In genomic region chr16:29837833-29838232, GRCh38 we compare ENCODE assay signal across 16 cellular contexts. TPM values are rescaled to one million over a fixed set of nuclear protein-coding genes. Genes with fewer than 3 reads are reported as not detected.
DNase-seq lines count a peak whose midpoint lies in the region; ATAC-seq, FAIRE-seq and TF ChIP-seq lines count a peak whose summit lies in the region.
"Had no signal": no experiment of that assay in that cellular context is flagged by ENCODE, and none has a peak within 500 bp of the region (broad histone marks: within the 10 kb centered on the region; RNA-seq: fewer than 3 reads in every experiment).

No MANE protein-coding gene starts in this region.

- H2BK20ac ChIP-seq in IMR-90 (ENCODE audit: low read depth, low read length): no peak overlapping the region

- peak overlapping the region; percentile 16 for H2AK9ac ChIP-seq in IMR-90 (replicated peaks; ENCODE audit: low read depth, low read length, poor library complexity)

- H3K9ac ChIP-seq in IMR-90 (ENCODE audit: low read depth, low read length) (no peak overlapping the region), endothelial cell of umbilical vein (replicated peaks; ENCODE audit: extremely low read depth, insufficient read depth, low read length) (no peak overlapping the region)
- H3K9ac ChIP-seq: BLaER1 treated with 17β-estradiol and CSF1 and Interleukin-3, amounts not matched to agents 10 nM and 100 nM had no signal

- in situ Hi-C loops in IMR-90 (cut with MboI; ENCODE audit: low sequenced_read_pairs): no loop called here

- peak; percentile 71 for ATAC-seq in IMR-90 (ENCODE audit: low read depth)
- ATAC-seq in upper lobe of left lung (ENCODE audit: low FRiP score in 2 of 2): no peak
- ATAC-seq in HG03439 (IDR thresholded peaks at IDR 0.05; ENCODE audit: unreplicated experiment): no peak

- no peak overlapping the region for H3K4me2 ChIP-seq in IMR-90 (ENCODE audit: low read depth, low read length)
- H3K4me2 ChIP-seq in endothelial cell of umbilical vein (ENCODE audit: insufficient read depth, low read length): no peak overlapping the region
- H3K4me2 ChIP-seq: BLaER1 treated with 17β-estradiol and CSF1 and Interleukin-3, amounts not matched to agents 10 nM and 100 nM had no signal

- H4K20me1 ChIP-seq in IMR-90 (ENCODE audit: insufficient read depth, low read length) (no peaks in the 10 kb centered on the region; the same call in 1 of the 2 replicates), endothelial cell of umbilical vein (replicated peaks; ENCODE audit: control insufficient read depth, extremely low read depth, insufficient read depth, low read length) (no peaks in the 10 kb centered on the region)

- H3K36me3 ChIP-seq in IMR-90 (ENCODE audit: control insufficient read depth, insufficient read depth, low read length): peaks cover 80% of the 10 kb centered on the region
- H3K36me3 ChIP-seq in endothelial cell of umbilical vein (ENCODE audit: control insufficient read depth in 2 of 2, extremely low read depth in 1 of 2, insufficient read depth in 2 of 2, low read length in 2 of 2): peaks cover 0 to 21% of the 10 kb centered on the region in 2 experiments
- peaks cover 53 to 100% (median 93%) of the 10 kb centered on the region in 4 donors for H3K36me3 ChIP-seq in upper lobe of left lung
- H3K36me3 ChIP-seq: HAP-1 had no signal

- H4K8ac ChIP-seq in IMR-90 (ENCODE audit: low read depth in 2 of 2, low read length in 2 of 2): no peak overlapping the region

- H3K9me3 Mint-ChIP-seq in activated CD4-positive, alpha-beta memory T cell treated with anti-CD3 and anti-CD28 coated beads for 36 hours: no peaks in the 10 kb centered on the region
- H3K9me3 Mint-ChIP-seq in activated CD4-positive, alpha-beta memory T cell treated with anti-CD3 and anti-CD28 coated beads, Interleukin-2, amount 10 ng/mL, durations not matched to agents 7 days and 5 days: no peaks in the 10 kb centered on the region
- no peaks in the 10 kb centered on the region for H3K9me3 Mint-ChIP-seq in nephron progenitor cell
- H3K9me3 Mint-ChIP-seq: CD4-positive, CD25-positive, alpha-beta regulatory T cell had no signal

- peak overlapping the region; percentile 28 for H3K27ac Mint-ChIP-seq in activated CD4-positive, alpha-beta memory T cell treated with anti-CD3 and anti-CD28 coated beads for 36 hours
- no peak overlapping the region for H3K27ac Mint-ChIP-seq in activated CD4-positive, alpha-beta memory T cell treated with anti-CD3 and anti-CD28 coated beads, Interleukin-2, amount 10 ng/mL, durations not matched to agents 7 days and 5 days
- peak overlapping the region; percentile 22 for H3K27ac Mint-ChIP-seq in nephron progenitor cell
- H3K27ac Mint-ChIP-seq: CD4-positive, CD25-positive, alpha-beta regulatory T cell had no signal

- no peaks in the 10 kb centered on the region for H3K79me2 ChIP-seq in endothelial cell of umbilical vein (ENCODE audit: control insufficient read depth, insufficient read depth, low read length)

- H2BK15ac ChIP-seq in IMR-90 (ENCODE audit: low read depth, low read length): no peak overlapping the region

- H3K4me1 ChIP-seq in IMR-90 (ENCODE audit: control insufficient read depth, insufficient read depth, low read length): no peaks in the 10 kb centered on the region; the same call in none of the 2 replicates
- H3K4me1 ChIP-seq in endothelial cell of umbilical vein (ENCODE audit: control insufficient read depth, extremely low read depth, insufficient read depth, low read length): no peaks in the 10 kb centered on the region
- H3K4me1 ChIP-seq in upper lobe of left lung: no peaks in the 10 kb centered on the region
- H3K4me1 ChIP-seq: BLaER1 treated with 17β-estradiol and CSF1 and Interleukin-3, amounts not matched to agents 10 nM and 100 nM; HAP-1 had no signal

- no peak overlapping the region for H4K91ac ChIP-seq in IMR-90 (ENCODE audit: insufficient read depth, low read depth, low read length)

- H3K4ac ChIP-seq in IMR-90 (ENCODE audit: low read depth, low read length): no peak overlapping the region

- dilution Hi-C loops in IMR-90 (cut with HindIII; ENCODE audit: low sequenced_read_pairs, unreplicated experiment): no loop called here
- dilution Hi-C loops in endothelial cell of umbilical vein (cut with MboI; ENCODE audit: extremely low pct_ligation_motif_present, low sequenced_read_pairs): no loop called here

- TF ChIP-seq POLR2A in IMR-90 (IDR thresholded peaks at IDR 0.05; ENCODE audit: low read depth, low read length) (no peak), endothelial cell of umbilical vein (IDR thresholded peaks at IDR 0.05; ENCODE audit: low read depth, low read length) (no peak), upper lobe of left lung (IDR thresholded peaks at IDR 0.05) (no peak)

- H3K4me3 Mint-ChIP-seq in activated CD4-positive, alpha-beta memory T cell treated with anti-CD3 and anti-CD28 coated beads for 36 hours: no peak overlapping the region
- H3K4me3 Mint-ChIP-seq in activated CD4-positive, alpha-beta memory T cell treated with anti-CD3 and anti-CD28 coated beads, Interleukin-2, amount 10 ng/mL, durations not matched to agents 7 days and 5 days: no peak overlapping the region
- no peak overlapping the region for H3K4me3 Mint-ChIP-seq in nephron progenitor cell
- H3K4me3 Mint-ChIP-seq: CD4-positive, CD25-positive, alpha-beta regulatory T cell had no signal

- POLR2A ChIA-PET in activated CD4-positive, alpha-beta memory T cell treated with anti-CD3 and anti-CD28 coated beads for 36 hours (lab: Charles Lee): no interaction called here
- POLR2A ChIA-PET in activated CD4-positive, alpha-beta memory T cell treated with anti-CD3 and anti-CD28 coated beads, Interleukin-2, amount 10 ng/mL, durations not matched to agents 7 days and 5 days (lab: Charles Lee): no interaction called here
- POLR2A ChIA-PET in IMR-90 (lab: Charles Lee; ENCODE audit: unreplicated experiment): no interaction called here
- POLR2A ChIA-PET in endothelial cell of umbilical vein (lab: Charles Lee): no interaction called here

- peak; percentile 42 for FAIRE-seq in endothelial cell of umbilical vein (lab: Jason Lieb, UNC)
- FAIRE-seq: H1 had no signal

- 63% methylated on average over 1 of the region's 5 CpGs; no CpG with 5 or more reads in 1 of the 2 experiments for WGBS in IMR-90 (ENCODE audit: extremely low coverage in 2 of 2, insufficient read length in 1 of 2), 2 experiments
- 92% methylated on average over 5 of the region's 5 CpGs for WGBS in upper lobe of left lung, 2 donors

- no peak overlapping the region for H3K56ac ChIP-seq in IMR-90 (ENCODE audit: extremely low read depth, insufficient read depth, low read length)

- no peak for TF ChIP-seq EP300 in upper lobe of left lung (IDR thresholded peaks at IDR 0.05)

- CTCF ChIA-PET in activated CD4-positive, alpha-beta memory T cell treated with anti-CD3 and anti-CD28 coated beads for 36 hours (lab: Charles Lee): interaction anchor here (4.4 kb wide), 1 partner anchor 11 kb away, joined by 24 read pairs; no protein-coding TSS in a partner anchor
- CTCF ChIA-PET in activated CD4-positive, alpha-beta memory T cell treated with anti-CD3 and anti-CD28 coated beads, Interleukin-2, amount 10 ng/mL, durations not matched to agents 7 days and 5 days (lab: Charles Lee): interaction anchor here (2.7 kb wide), 1 partner anchor 11 kb away, joined by 9 read pairs; no protein-coding TSS in a partner anchor
- CTCF ChIA-PET in IMR-90 (lab: Yijun Ruan, JAX): interaction anchor here (0.6 to 0.7 kb wide), 2 partner anchors 8 to 76 kb away, joined by 3 to 4 read pairs; no protein-coding TSS in a partner anchor
- CTCF ChIA-PET in endothelial cell of umbilical vein (lab: Charles Lee): interaction anchor here (1.8 to 4.5 kb wide), 2 partner anchors 11 to 53 kb away, joined by 5 to 46 read pairs; no protein-coding TSS in a partner anchor

- no peak overlapping the region for H3K18ac ChIP-seq in IMR-90 (ENCODE audit: low read depth, low read length)

- peaks cover 42% of the 10 kb centered on the region for H3K36me3 Mint-ChIP-seq in activated CD4-positive, alpha-beta memory T cell treated with anti-CD3 and anti-CD28 coated beads for 36 hours
- peaks cover 65% of the 10 kb centered on the region for H3K36me3 Mint-ChIP-seq in activated CD4-positive, alpha-beta memory T cell treated with anti-CD3 and anti-CD28 coated beads, Interleukin-2, amount 10 ng/mL, durations not matched to agents 7 days and 5 days (ENCODE audit: low read depth)
- H3K36me3 Mint-ChIP-seq in nephron progenitor cell (ENCODE audit: low read depth): no peaks in the 10 kb centered on the region

- intact Hi-C loops in activated CD4-positive, alpha-beta memory T cell treated with anti-CD3 and anti-CD28 coated beads for 36 hours (cut with micrococcal nuclease): no loop called here
- intact Hi-C loops in IMR-90 (cut with micrococcal nuclease): no loop called here
- intact Hi-C loops in endothelial cell of umbilical vein (cut with micrococcal nuclease): no loop called here

- no peaks in the 10 kb centered on the region for H3K27me3 Mint-ChIP-seq in activated CD4-positive, alpha-beta memory T cell treated with anti-CD3 and anti-CD28 coated beads for 36 hours
- no peaks in the 10 kb centered on the region for H3K27me3 Mint-ChIP-seq in activated CD4-positive, alpha-beta memory T cell treated with anti-CD3 and anti-CD28 coated beads, Interleukin-2, amount 10 ng/mL, durations not matched to agents 7 days and 5 days
- H3K27me3 Mint-ChIP-seq in nephron progenitor cell (ENCODE audit: low read depth, poor library complexity): peaks cover 24% of the 10 kb centered on the region
- H3K27me3 Mint-ChIP-seq: CD4-positive, CD25-positive, alpha-beta regulatory T cell had no signal

- H3K14ac ChIP-seq in IMR-90 (replicated peaks; ENCODE audit: low read depth, low read length): no peak overlapping the region

- H3K4me1 Mint-ChIP-seq in activated CD4-positive, alpha-beta memory T cell treated with anti-CD3 and anti-CD28 coated beads for 36 hours (ENCODE audit: low read depth): peaks cover 11% of the 10 kb centered on the region
- no peaks in the 10 kb centered on the region for H3K4me1 Mint-ChIP-seq in activated CD4-positive, alpha-beta memory T cell treated with anti-CD3 and anti-CD28 coated beads, Interleukin-2, amount 10 ng/mL, durations not matched to agents 7 days and 5 days
- H3K4me1 Mint-ChIP-seq in nephron progenitor cell: peaks cover 12% of the 10 kb centered on the region
- H3K4me1 Mint-ChIP-seq: CD4-positive, CD25-positive, alpha-beta regulatory T cell had no signal

- H3K27ac ChIP-seq in IMR-90 (ENCODE audit: insufficient read depth, low read length) (no peak overlapping the region), endothelial cell of umbilical vein (ENCODE audit: insufficient read depth, low read depth, low read length) (no peak overlapping the region), upper lobe of left lung (no peak overlapping the region)
- H3K27ac ChIP-seq: BLaER1 treated with 17β-estradiol and CSF1 and Interleukin-3, amounts not matched to agents 10 nM and 100 nM; HL-60 had no signal

- peaks cover 5% of the 10 kb centered on the region; the same call in 1 of the 2 replicates for H3K9me1 ChIP-seq in IMR-90 (ENCODE audit: insufficient read depth, low read length)
- no peaks in the 10 kb centered on the region for H3K9me1 ChIP-seq in endothelial cell of umbilical vein (replicated peaks; ENCODE audit: control insufficient read depth, extremely low read depth, insufficient read depth, low read length)

- DNase-seq in activated CD4-positive, alpha-beta memory T cell treated with anti-CD3 and anti-CD28 coated beads for 36 hours: no peak
- no peak for DNase-seq in activated CD4-positive, alpha-beta memory T cell treated with anti-CD3 and anti-CD28 coated beads, Interleukin-2, amount 10 ng/mL, durations not matched to agents 7 days and 5 days
- peak; percentile 67 for DNase-seq in IMR-90
- peak; percentile 88 for DNase-seq in endothelial cell of umbilical vein (ENCODE audit: low read depth, low spot score)
- no peak for DNase-seq in nephron progenitor cell
- no peak for DNase-seq in upper lobe of left lung
- DNase-seq: 8988T; AML-193; CD4-positive, CD25-positive, alpha-beta regulatory T cell; DMS53; GF-D8 had no signal

- no peak for TF ChIP-seq RAD21 in IMR-90 (IDR thresholded peaks at IDR 0.05; ENCODE audit: low read length)

- H3K9me3 ChIP-seq in IMR-90 (ENCODE audit: control insufficient read depth, insufficient read depth, low read length) (no peaks in the 10 kb centered on the region), endothelial cell of umbilical vein (replicated peaks; ENCODE audit: control insufficient read depth, insufficient read depth, low read length) (no peaks in the 10 kb centered on the region), upper lobe of left lung (no peaks in the 10 kb centered on the region)
- H3K9me3 ChIP-seq: BLaER1 treated with 17β-estradiol and CSF1 and Interleukin-3, amounts not matched to agents 10 nM and 100 nM; HAP-1 had no signal

- H2BK120ac ChIP-seq in IMR-90 (ENCODE audit: low read depth, low read length): no peak overlapping the region

- H3K23ac ChIP-seq in IMR-90 (ENCODE audit: low read depth, low read length): no peak overlapping the region

- H2AFZ ChIP-seq in IMR-90 (replicated peaks; ENCODE audit: low read length, poor library complexity) (no peak overlapping the region), endothelial cell of umbilical vein (ENCODE audit: low read depth, low read length) (no peak overlapping the region)

- peaks cover 16 to 48% of the 10 kb centered on the region in 2 experiments; a peak in 3 of 4 replicates for H3K79me1 ChIP-seq in IMR-90 (ENCODE audit: low read depth in 1 of 2, low read length in 2 of 2)

- H3K4me3 ChIP-seq in IMR-90 (ENCODE audit: insufficient read depth, low read depth, low read length) (no peak overlapping the region), endothelial cell of umbilical vein (replicated peaks in 1 of 3; ENCODE audit: insufficient read depth in 1 of 3, low read depth in 1 of 3, low read length in 3 of 3) (no peak overlapping the region), upper lobe of left lung (no peak overlapping the region)
- H3K4me3 ChIP-seq: BLaER1 treated with 17β-estradiol and CSF1 and Interleukin-3, amounts not matched to agents 10 nM and 100 nM; HAP-1 had no signal

- H4K5ac ChIP-seq in IMR-90 (ENCODE audit: low read depth, low read length): no peak overlapping the region

- TF ChIP-seq CTCF in IMR-90 (conservative IDR thresholded peaks at IDR 0.05; ENCODE audit: low read depth, low read length) (no peak), endothelial cell of umbilical vein (IDR thresholded peaks at IDR 0.05; ENCODE audit: extremely low read depth in 1 of 2, insufficient read depth in 1 of 2, low read depth in 1 of 2, low read length in 2 of 2) (no peak), nephron progenitor cell (IDR thresholded peaks at IDR 0.05) (no peak), upper lobe of left lung (IDR thresholded peaks at IDR 0.05) (no peak)

- no peak overlapping the region for H2BK5ac ChIP-seq in IMR-90 (ENCODE audit: low read depth, low read length, poor library complexity, severe bottlenecking)

- H3K27me3 ChIP-seq in IMR-90 (ENCODE audit: control insufficient read depth, insufficient read depth, low read length) (no peaks in the 10 kb centered on the region), endothelial cell of umbilical vein (ENCODE audit: control insufficient read depth in 2 of 2, insufficient read depth in 2 of 2, low read length in 2 of 2) (no peaks in the 10 kb centered on the region), upper lobe of left lung (no peaks in the 10 kb centered on the region)
- H3K27me3 ChIP-seq: BLaER1 treated with 17β-estradiol and CSF1 and Interleukin-3, amounts not matched to agents 10 nM and 100 nM had no signal

- no TSS peak for BruUV-seq in IMR-90 (replicated peaks; lab: Mats Ljungman, UMichigan)
- no TSS peak for BruUV-seq in endothelial cell of umbilical vein (replicated peaks; lab: Mats Ljungman, UMichigan)

- H2AK5ac ChIP-seq in IMR-90 (ENCODE audit: low read depth, low read length): no peak overlapping the region

RNA-seq across cellular contexts. Expression of gene MVP, which starts 17.6 kb away (rescaled TPM):
- 100 to 1,000 TPM; 149 to 156 TPM for total RNA-seq in activated CD4-positive, alpha-beta memory T cell treated with anti-CD3 and anti-CD28 coated beads for 36 hours
- 100 to 1,000 TPM; 167 TPM for total RNA-seq in activated CD4-positive, alpha-beta memory T cell treated with anti-CD3 and anti-CD28 coated beads, Interleukin-2, amount 10 ng/mL, durations not matched to agents 7 days and 5 days
- total RNA-seq in IMR-90 (2012; rRNA removed) (221 and 319 TPM in 2 replicates), endothelial cell of umbilical vein (116 and 118 TPM in 2 replicates), upper lobe of left lung (100 to 1,000 TPM; 260 to 411 (median 312) TPM)
- polyA plus RNA-seq in IMR-90 (2012; rRNA removed) (204 and 231 TPM in 2 replicates), endothelial cell of umbilical vein (47.0 and 49.8 TPM in 2 replicates)
- 95.3 and 159 TPM in 2 replicates for polyA plus RNA-seq in IMR-90 (2012; cell fraction: cytosol; rRNA removed)
- polyA plus RNA-seq in IMR-90 (2012; cell fraction: nucleus; rRNA removed; ENCODE audit: low replicate concordance): 358 and 633 TPM in 2 replicates
- 45.7 and 48.2 TPM in 2 replicates for polyA plus RNA-seq in endothelial cell of umbilical vein (2011; cell fraction: cytosol; rRNA removed)
- 118 and 126 TPM in 2 replicates for polyA plus RNA-seq in endothelial cell of umbilical vein (2011; cell fraction: nucleus; rRNA removed)
- polyA plus RNA-seq in endothelial cell of umbilical vein (2012): 154 and 197 TPM in 2 replicates
- polyA minus RNA-seq in endothelial cell of umbilical vein: 123 and 214 TPM in 2 replicates
- polyA minus RNA-seq in endothelial cell of umbilical vein (2011; cell fraction: cytosol; rRNA and poly(A)+ RNA removed): 47.5 TPM
- 42.1 and 68.7 TPM in 2 replicates for polyA minus RNA-seq in endothelial cell of umbilical vein (2011; cell fraction: nucleus; rRNA and poly(A)+ RNA removed)

RNA-seq across cellular contexts. Expression of gene PAGR1, which starts 21.9 kb away (rescaled TPM):
- 10 to 100 TPM; 21.9 to 24.0 TPM for total RNA-seq in activated CD4-positive, alpha-beta memory T cell treated with anti-CD3 and anti-CD28 coated beads for 36 hours
- total RNA-seq in activated CD4-positive, alpha-beta memory T cell treated with anti-CD3 and anti-CD28 coated beads, Interleukin-2, amount 10 ng/mL, durations not matched to agents 7 days and 5 days: 10 to 100 TPM; 26.6 to 28.4 TPM
- total RNA-seq in IMR-90 (2012; rRNA removed) (10.6 and 15.3 TPM in 2 replicates), endothelial cell of umbilical vein (24.2 and 26.3 TPM in 2 replicates), upper lobe of left lung (10 to 100 TPM; 22.6 to 49.5 (median 34.6) TPM)
- polyA plus RNA-seq in IMR-90 (2012; rRNA removed) (22.1 and 26.4 TPM in 2 replicates), endothelial cell of umbilical vein (13.0 and 15.9 TPM in 2 replicates)
- 21.9 and 41.0 TPM in 2 replicates for polyA plus RNA-seq in IMR-90 (2012; cell fraction: cytosol; rRNA removed)
- 159 and 162 TPM in 2 replicates for polyA plus RNA-seq in IMR-90 (2012; cell fraction: nucleus; rRNA removed; ENCODE audit: low replicate concordance)
- polyA plus RNA-seq in endothelial cell of umbilical vein (2011; cell fraction: cytosol; rRNA removed): 16.6 and 17.6 TPM in 2 replicates
- 18.8 and 20.0 TPM in 2 replicates for polyA plus RNA-seq in endothelial cell of umbilical vein (2011; cell fraction: nucleus; rRNA removed)
- 18.5 and 20.4 TPM in 2 replicates for polyA plus RNA-seq in endothelial cell of umbilical vein (2012)
- 3.8 and 4.2 TPM in 2 replicates for polyA minus RNA-seq in endothelial cell of umbilical vein
- 16.0 TPM for polyA minus RNA-seq in endothelial cell of umbilical vein (2011; cell fraction: cytosol; rRNA and poly(A)+ RNA removed)
- polyA minus RNA-seq in endothelial cell of umbilical vein (2011; cell fraction: nucleus; rRNA and poly(A)+ RNA removed): 4.1 and 5.2 TPM in 2 replicates

RNA-seq across cellular contexts. Expression of gene CDIPT, which starts 25.2 kb away (rescaled TPM):
- 10 to 100 TPM; 39.5 to 43.9 TPM for total RNA-seq in activated CD4-positive, alpha-beta memory T cell treated with anti-CD3 and anti-CD28 coated beads for 36 hours
- 10 to 100 TPM; 60.0 to 63.2 TPM for total RNA-seq in activated CD4-positive, alpha-beta memory T cell treated with anti-CD3 and anti-CD28 coated beads, Interleukin-2, amount 10 ng/mL, durations not matched to agents 7 days and 5 days
- total RNA-seq in IMR-90 (2012; rRNA removed) (47.1 and 48.3 TPM in 2 replicates), endothelial cell of umbilical vein (67.3 and 68.7 TPM in 2 replicates), upper lobe of left lung (100 to 1,000 TPM in 1 of 6 donors, 10 to 100 TPM in 5; 60.3 to 119 (median 94.4) TPM)
- polyA plus RNA-seq in IMR-90 (2012; rRNA removed) (100 and 111 TPM in 2 replicates), endothelial cell of umbilical vein (161 and 179 TPM in 2 replicates)
- 116 and 168 TPM in 2 replicates for polyA plus RNA-seq in IMR-90 (2012; cell fraction: cytosol; rRNA removed)
- 48.4 and 91.2 TPM in 2 replicates for polyA plus RNA-seq in IMR-90 (2012; cell fraction: nucleus; rRNA removed; ENCODE audit: low replicate concordance)
- polyA plus RNA-seq in endothelial cell of umbilical vein (2011; cell fraction: cytosol; rRNA removed): 106 and 114 TPM in 2 replicates
- polyA plus RNA-seq in endothelial cell of umbilical vein (2011; cell fraction: nucleus; rRNA removed): 48.3 and 54.8 TPM in 2 replicates
- polyA plus RNA-seq in endothelial cell of umbilical vein (2012): 89.7 and 115 TPM in 2 replicates
- 84.3 and 85.3 TPM in 2 replicates for polyA minus RNA-seq in endothelial cell of umbilical vein
- polyA minus RNA-seq in endothelial cell of umbilical vein (2011; cell fraction: cytosol; rRNA and poly(A)+ RNA removed): 61.1 TPM
- polyA minus RNA-seq in endothelial cell of umbilical vein (2011; cell fraction: nucleus; rRNA and poly(A)+ RNA removed): 14.1 and 17.2 TPM in 2 replicates

RNA-seq across cellular contexts. Expression of gene PRRT2, which starts 25.8 kb away (rescaled TPM):
- total RNA-seq in activated CD4-positive, alpha-beta memory T cell treated with anti-CD3 and anti-CD28 coated beads for 36 hours: 1 to 10 TPM in 1 of 2 experiments, under 1 TPM in 1; 1.00 to 2.6 TPM
- total RNA-seq in activated CD4-positive, alpha-beta memory T cell treated with anti-CD3 and anti-CD28 coated beads, Interleukin-2, amount 10 ng/mL, durations not matched to agents 7 days and 5 days: 1 to 10 TPM in 1 of 2 experiments, under 1 TPM in 1; 0.91 to 1.0 TPM
- 0.90 and 1.4 TPM in 2 replicates for total RNA-seq in IMR-90 (2012; rRNA removed)
- 10.5 and 10.7 TPM in 2 replicates for polyA plus RNA-seq in IMR-90 (2012; rRNA removed)
- polyA plus RNA-seq in IMR-90 (2012; cell fraction: cytosol; rRNA removed): 2.2 and 2.7 TPM in 2 replicates
- 150 and 201 TPM in 2 replicates for polyA plus RNA-seq in IMR-90 (2012; cell fraction: nucleus; rRNA removed; ENCODE audit: low replicate concordance)
- 2.3 and 3.3 TPM in 2 replicates for total RNA-seq in endothelial cell of umbilical vein
- 3.3 and 3.4 TPM in 2 replicates for polyA plus RNA-seq in endothelial cell of umbilical vein
- 0.41 and 0.66 TPM in 2 replicates for polyA plus RNA-seq in endothelial cell of umbilical vein (2011; cell fraction: cytosol; rRNA removed)
- 18.1 and 20.0 TPM in 2 replicates for polyA plus RNA-seq in endothelial cell of umbilical vein (2011; cell fraction: nucleus; rRNA removed)
- polyA plus RNA-seq in endothelial cell of umbilical vein (2012): 1.0 and 1.4 TPM in 2 replicates
- 1.1 and 1.9 TPM in 2 replicates for polyA minus RNA-seq in endothelial cell of umbilical vein
- not detected for polyA minus RNA-seq in endothelial cell of umbilical vein (2011; cell fraction: cytosol; rRNA and poly(A)+ RNA removed)
- polyA minus RNA-seq in endothelial cell of umbilical vein (2011; cell fraction: nucleus; rRNA and poly(A)+ RNA removed): 2.9 and 3.8 TPM in 2 replicates
- total RNA-seq in upper lobe of left lung: 10 to 100 TPM in 2 of 6 donors, 1 to 10 TPM in 4; 1.4 to 13.6 (median 2.5) TPM

RNA-seq across cellular contexts. Expression of gene MAZ, which starts 31.5 kb away (rescaled TPM):
- total RNA-seq in activated CD4-positive, alpha-beta memory T cell treated with anti-CD3 and anti-CD28 coated beads for 36 hours: 100 to 1,000 TPM; 227 to 242 TPM
- total RNA-seq in activated CD4-positive, alpha-beta memory T cell treated with anti-CD3 and anti-CD28 coated beads, Interleukin-2, amount 10 ng/mL, durations not matched to agents 7 days and 5 days: 100 to 1,000 TPM; 365 to 376 TPM
- total RNA-seq in IMR-90 (2012; rRNA removed) (113 and 127 TPM in 2 replicates), endothelial cell of umbilical vein (311 TPM in 2 replicates), upper lobe of left lung (100 to 1,000 TPM in 5 of 6 donors, 10 to 100 TPM in 1; 83.7 to 232 (median 165) TPM)
- polyA plus RNA-seq in IMR-90 (2012; rRNA removed) (124 and 138 TPM in 2 replicates), endothelial cell of umbilical vein (165 and 212 TPM in 2 replicates)
- 55.6 and 129 TPM in 2 replicates for polyA plus RNA-seq in IMR-90 (2012; cell fraction: cytosol; rRNA removed)
- 105 and 180 TPM in 2 replicates for polyA plus RNA-seq in IMR-90 (2012; cell fraction: nucleus; rRNA removed; ENCODE audit: low replicate concordance)
- 204 and 249 TPM in 2 replicates for polyA plus RNA-seq in endothelial cell of umbilical vein (2011; cell fraction: cytosol; rRNA removed)
- polyA plus RNA-seq in endothelial cell of umbilical vein (2011; cell fraction: nucleus; rRNA removed): 129 and 147 TPM in 2 replicates
- polyA plus RNA-seq in endothelial cell of umbilical vein (2012): 303 and 323 TPM in 2 replicates
- 291 and 342 TPM in 2 replicates for polyA minus RNA-seq in endothelial cell of umbilical vein
- 395 TPM for polyA minus RNA-seq in endothelial cell of umbilical vein (2011; cell fraction: cytosol; rRNA and poly(A)+ RNA removed)
- polyA minus RNA-seq in endothelial cell of umbilical vein (2011; cell fraction: nucleus; rRNA and poly(A)+ RNA removed): 51.4 and 56.6 TPM in 2 replicates

Comparison
In these comparisons a context has a peak if more than half of its experiments do, and no peak if none do; other contexts are left out.
1. DNase-seq: peak in IMR-90 (single experiment) and endothelial cell of umbilical vein (single experiment); none in activated CD4-positive, alpha-beta memory T cell treated with anti-CD3 and anti-CD28 coated beads for 36 hours (single experiment), activated CD4-positive, alpha-beta memory T cell treated with anti-CD3 and anti-CD28 coated beads, Interleukin-2, amount 10 ng/mL, durations not matched to agents 7 days and 5 days (single experiment), nephron progenitor cell (single experiment) and upper lobe of left lung (0 of 2).